ENCODE assay signal across 13 cellular contexts in genomic region chr5:179610903-179611265, GRCh38. TPM values are rescaled to one million over a fixed set of nuclear protein-coding genes. Genes with fewer than 3 reads are reported as not detected.
A peak's percentile ranks its signal among the peaks of the same experiment; 100 is the strongest.
DNase-seq lines count a peak whose midpoint lies in the region; ATAC-seq and TF ChIP-seq lines count a peak whose summit lies in the region.
"Had no signal": no experiment of that assay in that cellular context is flagged by ENCODE, and none has a peak within 500 bp of the region (broad histone marks: within the 10 kb centered on the region; RNA-seq: fewer than 3 reads in every experiment).

No MANE protein-coding gene starts in this region.

- ATAC-seq in activated T-cell treated with anti-CD3 and anti-CD28 coated beads, Interleukin-2, amount 50 U/mL, for 72 hours (replicated peaks in 1 of 2) = peak in 1 of 2 donors; percentile 3
- ATAC-seq in activated CD4-positive, CD25-positive, alpha-beta regulatory T cell treated with anti-CD3 and anti-CD28 coated beads, Interleukin-2, amount 50 U/mL, for 24 hours = no peak
- no peak for ATAC-seq in activated T-helper 17 cell treated with anti-CD3 and anti-CD28 coated beads, Interleukin-2, amount 50 U/mL, for 72 hours (replicated peaks)

- TF ChIP-seq CTCF in brain (conservative IDR thresholded peaks at IDR 0.05) (no peak), progenitor cell of endocrine pancreas (IDR thresholded peaks at IDR 0.05; ENCODE audit: unreplicated experiment) (no peak)

- no peak overlapping the region for H3K4me3 Mint-ChIP-seq in activated T-cell treated with anti-CD3 and anti-CD28 coated beads, Interleukin-2, amount 50 U/mL, for 72 hours
- no peak overlapping the region for H3K4me3 Mint-ChIP-seq in brain
- no peak overlapping the region for H3K4me3 Mint-ChIP-seq in progenitor cell of endocrine pancreas (ENCODE audit: low read depth)
- H3K4me3 Mint-ChIP-seq in activated T-helper 17 cell treated with anti-CD3 and anti-CD28 coated beads, Interleukin-2, amount 50 U/mL, for 72 hours = no peak overlapping the region

- no peaks in the 10 kb centered on the region for H3K9me3 Mint-ChIP-seq in activated T-cell treated with anti-CD3 and anti-CD28 coated beads, Interleukin-2, amount 50 U/mL, for 72 hours
- H3K9me3 Mint-ChIP-seq in brain (no peaks in the 10 kb centered on the region), progenitor cell of endocrine pancreas (ENCODE audit: low read depth) (no peaks in the 10 kb centered on the region)
- no peaks in the 10 kb centered on the region for H3K9me3 Mint-ChIP-seq in activated T-helper 17 cell treated with anti-CD3 and anti-CD28 coated beads, Interleukin-2, amount 50 U/mL, for 72 hours

- H3K27me3 Mint-ChIP-seq in activated T-cell treated with anti-CD3 and anti-CD28 coated beads, Interleukin-2, amount 50 U/mL, for 72 hours (ENCODE audit: low read depth) = no peaks in the 10 kb centered on the region
- no peaks in the 10 kb centered on the region for H3K27me3 Mint-ChIP-seq in brain
- no peaks in the 10 kb centered on the region for H3K27me3 Mint-ChIP-seq in progenitor cell of endocrine pancreas
- no peaks in the 10 kb centered on the region for H3K27me3 Mint-ChIP-seq in activated T-helper 17 cell treated with anti-CD3 and anti-CD28 coated beads, Interleukin-2, amount 50 U/mL, for 72 hours

- peak overlapping the region; percentile 30 for H3K27ac Mint-ChIP-seq in activated T-cell treated with anti-CD3 and anti-CD28 coated beads, Interleukin-2, amount 50 U/mL, for 72 hours
- H3K27ac Mint-ChIP-seq in brain = peak overlapping the region in 4 of 5 experiments; percentile 54 to 74 (median 70)
- H3K27ac Mint-ChIP-seq in progenitor cell of endocrine pancreas = peak overlapping the region; percentile 69
- no peak overlapping the region for H3K27ac Mint-ChIP-seq in activated T-helper 17 cell treated with anti-CD3 and anti-CD28 coated beads, Interleukin-2, amount 50 U/mL, for 72 hours

- no peak for DNase-seq in activated T-cell treated with anti-CD3 and anti-CD28 coated beads, Interleukin-2, amount 50 U/mL, for 72 hours
- DNase-seq in activated T-cell treated with anti-CD3 and anti-CD28 coated beads for 4 hours (no peak), NCI-H69 (lab: John Stamatoyannopoulos, UW) (peak; percentile 50), progenitor cell of endocrine pancreas (ENCODE audit: low spot score, unreplicated experiment) (no peak), ureter (ENCODE audit: low spot score) (no peak)
- DNase-seq: activated CD4-positive, alpha-beta T cell treated with anti-CD3 and anti-CD28 coated beads for 1 hour; cortex of kidney; NCI-H2081 treated with DMSO at 0.1 percent for 48 hours; NK-92 treated with Interleukin-12 subunit alpha and Interleukin-12 subunit beta, amount 100 ng/mL, for 24 hours; stimulated activated CD4-positive, alpha-beta T cell treated with anti-CD3 and anti-CD28 coated beads, Interleukin-1b, Interleukin-23, amount 100 ng/mL, for 48 hours had no signal

- peaks cover 10 to 46% of the 10 kb centered on the region in 2 donors for H3K36me3 Mint-ChIP-seq in activated T-cell treated with anti-CD3 and anti-CD28 coated beads, Interleukin-2, amount 50 U/mL, for 72 hours (ENCODE audit: insufficient read depth in 2 of 2)
- peaks cover 63% of the 10 kb centered on the region for H3K36me3 Mint-ChIP-seq in brain
- H3K36me3 Mint-ChIP-seq in progenitor cell of endocrine pancreas (ENCODE audit: insufficient read depth) = peaks cover 44% of the 10 kb centered on the region
- H3K36me3 Mint-ChIP-seq in activated T-helper 17 cell treated with anti-CD3 and anti-CD28 coated beads, Interleukin-2, amount 50 U/mL, for 72 hours (ENCODE audit: low read depth) = peaks cover 80% of the 10 kb centered on the region

- peaks cover 66% of the 10 kb centered on the region for H3K4me1 Mint-ChIP-seq in activated T-cell treated with anti-CD3 and anti-CD28 coated beads, Interleukin-2, amount 50 U/mL, for 72 hours (ENCODE audit: low read depth)
- H3K4me1 Mint-ChIP-seq in brain (peaks cover 23% of the 10 kb centered on the region), progenitor cell of endocrine pancreas (ENCODE audit: low read depth) (peaks cover 26% of the 10 kb centered on the region)
- H3K4me1 Mint-ChIP-seq in activated T-helper 17 cell treated with anti-CD3 and anti-CD28 coated beads, Interleukin-2, amount 50 U/mL, for 72 hours = peaks cover 25% of the 10 kb centered on the region

RNA-seq across cellular contexts. Expression of gene HNRNPH1, which starts 12.6 kb away (rescaled TPM):
- 100 to 1,000 TPM; 805 to 958 TPM for total RNA-seq in activated T-cell treated with anti-CD3 and anti-CD28 coated beads, Interleukin-2, amount 50 U/mL, for 72 hours
- 134 TPM for polyA plus RNA-seq in brain (ENCODE audit: insufficient read depth, low read depth, low replicate concordance)
- 1,377 and 1,392 TPM in 2 replicates for total RNA-seq in progenitor cell of endocrine pancreas
- 787 TPM for total RNA-seq in ureter
- 100 to 1,000 TPM; 761 to 957 TPM for total RNA-seq in activated T-helper 17 cell treated with anti-CD3 and anti-CD28 coated beads, Interleukin-2, amount 50 U/mL, for 72 hours
